Comparison of ENCODE assay signal across 1 cellular context in the genomic region with DNA sequence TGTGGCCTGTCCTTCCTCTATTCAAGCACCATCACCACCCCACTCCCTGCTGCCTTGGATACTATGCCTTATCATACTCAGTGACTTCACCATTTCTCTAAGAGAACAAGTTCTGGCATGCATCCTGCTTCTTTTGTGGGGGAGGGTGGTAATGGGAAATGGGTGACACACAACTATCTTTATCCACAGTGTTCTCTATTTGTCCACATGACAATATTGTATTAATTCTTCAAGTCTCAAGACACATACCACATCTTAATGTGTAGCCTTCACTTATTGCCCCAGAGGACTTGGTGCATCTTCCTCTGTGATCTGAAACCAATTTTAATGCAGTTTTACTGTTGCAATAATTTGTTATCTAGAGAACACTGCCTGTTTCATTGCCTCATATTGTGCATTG.
TF ChIP-seq lines count a peak whose summit lies in the region.

No MANE protein-coding gene starts in this region.

TF ChIP-seq in IMR-90, 13 proteins besides CTCF, POLR2A, EP300 and RAD21:
- TF ChIP-seq CEBPB (IDR thresholded peaks at IDR 0.05; ENCODE audit: low read depth, low read length) (0 out of 2 replicates have a peak, but pooled peaks have one; percentile 4), BHLHE40 (IDR thresholded peaks at IDR 0.05; ENCODE audit: low read depth, low read length) (no peak)
TF ChIP-seq in IMR-90: peak in this region for 1.
